ENCODE assay signal across 1 cellular context in the genomic region with DNA sequence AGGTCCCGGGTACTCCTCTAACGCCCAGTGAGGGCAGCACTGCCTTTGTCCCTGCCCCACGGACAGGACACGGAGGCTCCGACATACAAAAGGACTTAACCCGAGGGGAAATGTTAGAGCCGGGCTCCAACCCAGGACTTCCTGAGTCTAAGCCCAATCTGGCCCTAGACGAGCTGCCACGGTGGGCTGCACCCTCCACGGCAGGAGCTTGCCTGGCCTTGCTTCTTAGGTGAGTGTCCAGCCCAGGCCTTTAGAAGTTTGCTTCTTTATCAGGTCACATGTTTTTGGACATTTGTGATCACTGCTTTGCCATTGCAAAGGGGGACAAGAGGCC.
TF ChIP-seq lines count a peak whose summit lies in the region.

No MANE protein-coding gene starts in this region.

TF ChIP-seq in HepG2, 621 proteins besides CTCF, POLR2A, EP300 and RAD21:
- TF ChIP-seq, protein P1, sequence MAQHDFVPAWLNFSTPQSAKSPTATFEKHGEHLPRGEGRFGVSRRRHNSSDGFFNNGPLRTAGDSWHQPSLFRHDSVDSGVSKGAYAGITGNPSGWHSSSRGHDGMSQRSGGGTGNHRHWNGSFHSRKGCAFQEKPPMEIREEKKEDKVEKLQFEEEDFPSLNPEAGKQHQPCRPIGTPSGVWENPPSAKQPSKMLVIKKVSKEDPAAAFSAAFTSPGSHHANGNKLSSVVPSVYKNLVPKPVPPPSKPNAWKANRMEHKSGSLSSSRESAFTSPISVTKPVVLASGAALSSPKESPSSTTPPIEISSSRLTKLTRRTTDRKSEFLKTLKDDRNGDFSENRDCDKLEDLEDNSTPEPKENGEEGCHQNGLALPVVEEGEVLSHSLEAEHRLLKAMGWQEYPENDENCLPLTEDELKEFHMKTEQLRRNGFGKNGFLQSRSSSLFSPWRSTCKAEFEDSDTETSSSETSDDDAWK (CRISPR knock-in tag; IDR thresholded peaks at IDR 0.05) = no peak
- no peak for TF ChIP-seq CCDC6 (CRISPR knock-in tag; IDR thresholded peaks at IDR 0.05)
- no peak for TF ChIP-seq GTF3A (CRISPR knock-in tag; conservative IDR thresholded peaks at IDR 0.05)
